Comparison of ENCODE assay signal across 8 cellular contexts in the genomic region with DNA sequence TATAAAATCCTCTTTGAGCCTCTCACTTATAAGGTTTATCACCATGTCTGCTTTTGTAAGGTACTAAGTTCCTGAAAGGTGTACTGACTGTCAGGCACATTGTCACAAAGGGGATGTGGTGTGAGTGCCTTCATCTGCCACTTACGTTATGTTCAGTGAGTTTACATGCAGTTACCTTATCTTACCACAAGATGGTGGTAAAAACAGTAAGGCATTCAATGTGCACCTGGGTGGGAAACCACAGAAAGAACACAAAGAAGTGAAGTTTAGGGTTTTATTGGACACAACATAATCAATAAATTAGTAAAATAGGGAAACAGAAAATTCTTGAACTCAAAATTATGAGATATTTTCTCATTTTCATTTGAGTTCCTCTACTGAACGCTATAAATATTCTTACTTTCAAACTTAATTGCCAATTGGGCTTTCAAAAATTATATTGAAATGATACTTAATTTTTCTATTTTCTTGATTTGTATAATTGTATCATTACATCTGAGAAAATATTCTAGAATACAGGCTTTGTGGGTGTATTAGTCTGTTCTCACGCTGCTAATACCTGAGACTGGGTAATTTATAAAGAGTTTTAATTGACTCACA.
DNase-seq lines count a peak whose midpoint lies in the region; ATAC-seq, FAIRE-seq and TF ChIP-seq lines count a peak whose summit lies in the region.

No MANE protein-coding gene starts in this region.

- TF ChIP-seq CTCF in 22Rv1 (IDR thresholded peaks at IDR 0.05): peak; percentile 84

- peak; percentile 99 for ATAC-seq in HG02623 (IDR thresholded peaks at IDR 0.05; ENCODE audit: unreplicated experiment)

- DNase-seq in GM12891 (ENCODE audit: insufficient read length, low spot score): peak; percentile 1
- peak; percentile 84 for DNase-seq in NAMALWA (ENCODE audit: low spot score)
- peak; percentile 18 for DNase-seq in glomerular endothelial cell (ENCODE audit: extremely low read depth, low read depth, low spot score)
- DNase-seq in smooth muscle cell of the brain vasculature (ENCODE audit: low read depth, low spot score): peak; percentile 10
- no peak for DNase-seq in activated gamma-delta T cell (lab: John Stamatoyannopoulos, UW)

- no peak for TF ChIP-seq POLR2A in GM12891 (IDR thresholded peaks at IDR 0.05; ENCODE audit: low read depth, low read length)

- H3K27ac ChIP-seq in 22Rv1: no peak overlapping the region

- FAIRE-seq in GM12891 (lab: Jason Lieb, UNC) (peak; percentile 90), TTC549 (lab: Jason Lieb, UNC) (peak; percentile 78)

TF ChIP-seq in GM12891, 5 proteins besides CTCF, POLR2A, EP300 and RAD21:
- TF ChIP-seq PAX5 (IDR thresholded peaks at IDR 0.05; ENCODE audit: insufficient read depth, low read length, severe bottlenecking) (no peak), POU2F2 (IDR thresholded peaks at IDR 0.05; ENCODE audit: low read depth, low read length) (no peak), TAF1 (IDR thresholded peaks at IDR 0.05; ENCODE audit: low read depth, low read length) (no peak), SPI1 (IDR thresholded peaks at IDR 0.05; ENCODE audit: low read depth, low read length) (no peak), POLR2AphosphoS5 (IDR thresholded peaks at IDR 0.05; ENCODE audit: low read depth, low read length) (no peak)
